In the genomic region with DNA sequence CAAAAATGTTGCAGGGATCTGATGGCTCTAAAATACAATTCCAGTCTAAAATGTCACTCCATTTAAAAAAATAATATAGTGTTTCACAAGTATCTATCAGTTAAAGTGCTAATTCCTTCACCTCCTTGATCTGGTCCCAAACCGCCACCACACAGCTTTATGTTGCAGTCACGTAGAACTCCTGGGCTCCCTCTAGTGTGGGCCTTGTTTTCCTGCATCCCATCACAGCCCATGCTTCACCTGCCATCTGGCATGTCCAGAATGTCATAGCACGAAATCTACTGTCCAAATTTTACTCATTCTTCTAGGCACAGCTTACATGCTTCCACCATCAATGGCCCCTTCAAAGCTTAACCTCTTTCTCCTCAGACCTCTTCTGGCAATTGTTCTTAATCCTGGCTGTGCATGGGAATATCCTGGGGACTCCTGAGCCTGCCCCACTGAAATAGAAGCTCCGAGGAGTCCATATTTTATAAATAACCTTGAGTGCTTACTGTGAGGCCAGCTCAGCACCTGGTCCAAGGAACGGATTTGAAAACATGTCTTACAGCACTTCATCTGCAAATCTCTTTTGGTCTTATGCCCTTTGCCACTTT, we compare ENCODE assay signal across 8 cellular contexts. TPM values are rescaled to one million over a fixed set of nuclear protein-coding genes. Genes with fewer than 3 reads are reported as not detected.
DNase-seq lines count a peak whose midpoint lies in the region; ATAC-seq and TF ChIP-seq lines count a peak whose summit lies in the region.

No MANE protein-coding gene starts in this region.

- peaks cover 0 to 2% (median 0%) of the 10 kb centered on the region in 4 donors for H3K27me3 ChIP-seq in esophagus squamous epithelium
- H3K27me3 ChIP-seq in testis, result no peaks in the 10 kb centered on the region

- peak; percentile 24 for DNase-seq in activated CD4-positive, alpha-beta T cell treated with anti-CD3 and anti-CD28 coated beads for 48 hours
- no peak for DNase-seq in activated CD4-positive, alpha-beta T cell treated with anti-CD3 and anti-CD28 coated beads, Interleukin-2, amount 10 ng/mL, durations not matched to agents 24 days and 14 days
- DNase-seq in NCI-H748 (lab: John Stamatoyannopoulos, UW; ENCODE audit: unreplicated experiment), result peak; percentile 50
- no peak for DNase-seq in esophagus squamous epithelium (lab: John Stamatoyannopoulos, UW)
- peak; percentile 45 for DNase-seq in testis

- H3K36me3 Mint-ChIP-seq in activated CD4-positive, alpha-beta T cell treated with anti-CD3 and anti-CD28 coated beads, Interleukin-2, amount 10 ng/mL, durations not matched to agents 24 days and 14 days (ENCODE audit: low read depth), result no peaks in the 10 kb centered on the region

- H3K4me1 Mint-ChIP-seq in activated CD4-positive, alpha-beta T cell treated with anti-CD3 and anti-CD28 coated beads, Interleukin-2, amount 10 ng/mL, durations not matched to agents 24 days and 14 days, result no peaks in the 10 kb centered on the region

- no peaks in the 10 kb centered on the region for H3K9me3 ChIP-seq in esophagus squamous epithelium
- H3K9me3 ChIP-seq in testis, result no peaks in the 10 kb centered on the region

- no peaks in the 10 kb centered on the region for H3K36me3 ChIP-seq in esophagus squamous epithelium
- no peaks in the 10 kb centered on the region for H3K36me3 ChIP-seq in testis (ENCODE audit: low read depth, missing control alignments)

- H3K27ac ChIP-seq in esophagus squamous epithelium, result no peak overlapping the region
- no peak overlapping the region for H3K27ac ChIP-seq in testis

- H3K4me1 ChIP-seq in esophagus squamous epithelium (peaks cover 0 to 5% (median 0%) of the 10 kb centered on the region in 3 donors), testis (no peaks in the 10 kb centered on the region)

- no peak overlapping the region for H3K4me3 Mint-ChIP-seq in activated CD4-positive, alpha-beta T cell treated with anti-CD3 and anti-CD28 coated beads, Interleukin-2, amount 10 ng/mL, durations not matched to agents 24 days and 14 days

- ATAC-seq in HG02759 (IDR thresholded peaks at IDR 0.05; ENCODE audit: unreplicated experiment) (peak; percentile 59), GM21737 (IDR thresholded peaks at IDR 0.05; ENCODE audit: unreplicated experiment) (no peak)
- ATAC-seq in activated CD4-positive, CD25-positive, alpha-beta regulatory T cell treated with anti-CD3 and anti-CD28 coated beads, Interleukin-2, amount 50 U/mL, for 24 hours, result no peak

- intact Hi-C loops in activated CD4-positive, alpha-beta T cell treated with anti-CD3 and anti-CD28 coated beads, Interleukin-2, amount 10 ng/mL, durations not matched to agents 24 days and 14 days (cut with micrococcal nuclease), result no loop called here
- intact Hi-C loops in esophagus squamous epithelium (cut with DNase I), result no loop called here
- intact Hi-C loops in testis (cut with DNase I; ENCODE audit: low total_unique reads), result no loop called here

- 58 to 67% methylated on average over 5 of the region's 5 CpGs for WGBS in esophagus squamous epithelium, 2 donors
- 78 to 86% methylated on average over 5 of the region's 5 CpGs for WGBS in testis, 2 donors

- H3K4me3 ChIP-seq in esophagus squamous epithelium, result no peak overlapping the region
- H3K4me3 ChIP-seq in testis, result no peak overlapping the region

- no peak overlapping the region for H3K27ac Mint-ChIP-seq in activated CD4-positive, alpha-beta T cell treated with anti-CD3 and anti-CD28 coated beads, Interleukin-2, amount 10 ng/mL, durations not matched to agents 24 days and 14 days

- TF ChIP-seq POLR2A in esophagus squamous epithelium (IDR thresholded peaks at IDR 0.05) (no peak), testis (IDR thresholded peaks at IDR 0.05) (no peak)

- H3K27me3 Mint-ChIP-seq in activated CD4-positive, alpha-beta T cell treated with anti-CD3 and anti-CD28 coated beads, Interleukin-2, amount 10 ng/mL, durations not matched to agents 24 days and 14 days, result no peaks in the 10 kb centered on the region

- no peaks in the 10 kb centered on the region for H3K9me3 Mint-ChIP-seq in activated CD4-positive, alpha-beta T cell treated with anti-CD3 and anti-CD28 coated beads, Interleukin-2, amount 10 ng/mL, durations not matched to agents 24 days and 14 days

- TF ChIP-seq CTCF in esophagus squamous epithelium (IDR thresholded peaks at IDR 0.05), result peak in 4 of 6 experiments; percentile 9 to 43 (median 16)
- TF ChIP-seq CTCF in testis (IDR thresholded peaks at IDR 0.05), result peak in 1 of 3 experiments; percentile 26

RNA-seq across cellular contexts. Expression of gene FYB2, which starts 15.5 kb away (rescaled TPM):
- not detected in 2 replicates for total RNA-seq in activated CD4-positive, alpha-beta T cell treated with anti-CD3 and anti-CD28 coated beads, Interleukin-2, amount 10 ng/mL, durations not matched to agents 24 days and 14 days
- total RNA-seq in esophagus squamous epithelium (under 1 TPM in 1 of 4 donors, not detected in 3; under 0.01 TPM), testis (1 to 10 TPM; 1.9 to 2.0 TPM)
- 4.2 TPM for polyA plus RNA-seq in testis (ENCODE audit: insufficient read depth, low read depth, low replicate concordance)

RNA-seq across cellular contexts. Expression of gene C8A, which starts 50.9 kb away (rescaled TPM):
- not detected in 2 replicates for total RNA-seq in activated CD4-positive, alpha-beta T cell treated with anti-CD3 and anti-CD28 coated beads, Interleukin-2, amount 10 ng/mL, durations not matched to agents 24 days and 14 days
- total RNA-seq in esophagus squamous epithelium (not detected), testis (not detected)
- polyA plus RNA-seq in testis (ENCODE audit: insufficient read depth, low read depth, low replicate concordance), result not detected

Comparison
In these comparisons a context has a peak if more than half of its experiments do, and no peak if none do; other contexts are left out.
1. DNase-seq: peak in activated CD4-positive, alpha-beta T cell treated with anti-CD3 and anti-CD28 coated beads for 48 hours (single experiment), NCI-H748 (single experiment) and testis (single experiment); none in activated CD4-positive, alpha-beta T cell treated with anti-CD3 and anti-CD28 coated beads, Interleukin-2, amount 10 ng/mL, durations not matched to agents 24 days and 14 days (single experiment) and esophagus squamous epithelium (single experiment).